8 cellular contexts compared by ENCODE assay signal in genomic region chr19:43809762-43810696, GRCh38. TPM values are rescaled to one million over a fixed set of nuclear protein-coding genes. Genes with fewer than 3 reads are reported as not detected.
A peak's percentile ranks its signal among the peaks of the same experiment; 100 is the strongest.
DNase-seq lines count a peak whose midpoint lies in the region; ATAC-seq and TF ChIP-seq lines count a peak whose summit lies in the region.

No MANE protein-coding gene starts in this region.

- H3K4me1 Mint-ChIP-seq in effector memory CD8-positive, alpha-beta T cell (ENCODE audit: low read depth in 2 of 2) = peaks cover 0 to 3% of the 10 kb centered on the region in 2 donors
- no peaks in the 10 kb centered on the region for H3K4me1 Mint-ChIP-seq in nephron
- H3K4me1 Mint-ChIP-seq in activated CD4-positive, alpha-beta memory T cell treated with anti-CD3 and anti-CD28 coated beads, Interleukin-2, amount 10 ng/mL, durations not matched to agents 7 days and 5 days = peaks cover 10% of the 10 kb centered on the region

- no peak overlapping the region for H3K27ac Mint-ChIP-seq in effector memory CD8-positive, alpha-beta T cell
- no peak overlapping the region for H3K27ac Mint-ChIP-seq in nephron
- no peak overlapping the region for H3K27ac Mint-ChIP-seq in activated CD4-positive, alpha-beta memory T cell treated with anti-CD3 and anti-CD28 coated beads, Interleukin-2, amount 10 ng/mL, durations not matched to agents 7 days and 5 days

- TF ChIP-seq CTCF in RWPE1 (conservative IDR thresholded peaks at IDR 0.05; ENCODE audit: low read depth) (peak; percentile 69), nephron (IDR thresholded peaks at IDR 0.05; ENCODE audit: unreplicated experiment in 3 of 3) (peak; percentile 35 to 36 (median 35))

- no peak overlapping the region for H3K4me3 Mint-ChIP-seq in effector memory CD8-positive, alpha-beta T cell
- H3K4me3 Mint-ChIP-seq in nephron = no peak overlapping the region
- no peak overlapping the region for H3K4me3 Mint-ChIP-seq in activated CD4-positive, alpha-beta memory T cell treated with anti-CD3 and anti-CD28 coated beads, Interleukin-2, amount 10 ng/mL, durations not matched to agents 7 days and 5 days

- H3K9me3 Mint-ChIP-seq in effector memory CD8-positive, alpha-beta T cell = no peaks in the 10 kb centered on the region
- no peaks in the 10 kb centered on the region for H3K9me3 Mint-ChIP-seq in nephron
- peaks cover 2% of the 10 kb centered on the region for H3K9me3 Mint-ChIP-seq in activated CD4-positive, alpha-beta memory T cell treated with anti-CD3 and anti-CD28 coated beads, Interleukin-2, amount 10 ng/mL, durations not matched to agents 7 days and 5 days

- POLR2A ChIA-PET in RWPE1 (lab: Yijun Ruan, JAX; ENCODE audit: low non-redundant PET) = no interaction called here
- POLR2A ChIA-PET in activated CD4-positive, alpha-beta memory T cell treated with anti-CD3 and anti-CD28 coated beads, Interleukin-2, amount 10 ng/mL, durations not matched to agents 7 days and 5 days (lab: Charles Lee) = interaction anchor here (1.0 kb wide), 2 partner anchors 64 to 215 kb away, joined by 3 read pairs; no protein-coding TSS in a partner anchor

- peak; percentile 70 for ATAC-seq in effector memory CD8-positive, alpha-beta T cell (replicated peaks)
- no peak for ATAC-seq in HG03354 (IDR thresholded peaks at IDR 0.05; ENCODE audit: poor library complexity, severe bottlenecking, unreplicated experiment)

- H3K27ac ChIP-seq in RWPE1 = no peak overlapping the region

- peak; percentile 81 for DNase-seq in DMS 273 (lab: John Stamatoyannopoulos, UW; ENCODE audit: unreplicated experiment)
- DNase-seq in DMS 273 treated with DMSO at 0.1 percent for 48 hours (lab: John Stamatoyannopoulos, UW) = no peak
- peak; percentile 82 to 89 for DNase-seq in Kasumi-1 (lab: John Stamatoyannopoulos, UW)
- peak; percentile 35 for DNase-seq in RWPE1 (ENCODE audit: low spot score)
- no peak for DNase-seq in effector memory CD8-positive, alpha-beta T cell
- no peak for DNase-seq in activated CD4-positive, alpha-beta memory T cell treated with anti-CD3 and anti-CD28 coated beads, Interleukin-2, amount 10 ng/mL, durations not matched to agents 7 days and 5 days

- CTCF ChIA-PET in RWPE1 (lab: Yijun Ruan, JAX) = interaction anchor here (0.5 to 1.6 kb wide), 12 partner anchors 10 to 805 kb away, joined by 3 to 17 read pairs (median 4); no protein-coding TSS in a partner anchor
- CTCF ChIA-PET in activated CD4-positive, alpha-beta memory T cell treated with anti-CD3 and anti-CD28 coated beads, Interleukin-2, amount 10 ng/mL, durations not matched to agents 7 days and 5 days (lab: Charles Lee) = interaction anchor here (0.7 to 3.6 kb wide), 21 partner anchors 9 to 383 kb away, joined by 3 to 31 read pairs (median 4); no protein-coding TSS in a partner anchor

- H3K27me3 Mint-ChIP-seq in effector memory CD8-positive, alpha-beta T cell = peaks cover 31 to 45% of the 10 kb centered on the region in 2 donors
- peaks cover 33% of the 10 kb centered on the region for H3K27me3 Mint-ChIP-seq in nephron (ENCODE audit: low read depth)
- H3K27me3 Mint-ChIP-seq in activated CD4-positive, alpha-beta memory T cell treated with anti-CD3 and anti-CD28 coated beads, Interleukin-2, amount 10 ng/mL, durations not matched to agents 7 days and 5 days = peaks cover 8% of the 10 kb centered on the region

- H3K36me3 Mint-ChIP-seq in effector memory CD8-positive, alpha-beta T cell (ENCODE audit: insufficient read depth) = peaks cover 2% of the 10 kb centered on the region
- H3K36me3 Mint-ChIP-seq in nephron (ENCODE audit: low read depth) = no peaks in the 10 kb centered on the region
- H3K36me3 Mint-ChIP-seq in activated CD4-positive, alpha-beta memory T cell treated with anti-CD3 and anti-CD28 coated beads, Interleukin-2, amount 10 ng/mL, durations not matched to agents 7 days and 5 days (ENCODE audit: low read depth) = no peaks in the 10 kb centered on the region

RNA-seq across cellular contexts. Expression of gene LYPD5, which starts 7.8 kb away (rescaled TPM):
- under 1 TPM; 0.70 to 0.71 TPM for total RNA-seq in activated CD4-positive, alpha-beta memory T cell treated with anti-CD3 and anti-CD28 coated beads, Interleukin-2, amount 10 ng/mL, durations not matched to agents 7 days and 5 days

RNA-seq across cellular contexts. Expression of gene ZNF283, which starts 17.1 kb away (rescaled TPM):
- 1 to 10 TPM; 6.5 to 6.8 TPM for total RNA-seq in activated CD4-positive, alpha-beta memory T cell treated with anti-CD3 and anti-CD28 coated beads, Interleukin-2, amount 10 ng/mL, durations not matched to agents 7 days and 5 days

RNA-seq across cellular contexts. Expression of gene KCNN4, which starts 29.3 kb away (rescaled TPM):
- total RNA-seq in activated CD4-positive, alpha-beta memory T cell treated with anti-CD3 and anti-CD28 coated beads, Interleukin-2, amount 10 ng/mL, durations not matched to agents 7 days and 5 days = 10 to 100 TPM; 71.7 to 72.3 TPM

RNA-seq across cellular contexts. Expression of gene SMG9, which starts 55.3 kb away (rescaled TPM):
- total RNA-seq in activated CD4-positive, alpha-beta memory T cell treated with anti-CD3 and anti-CD28 coated beads, Interleukin-2, amount 10 ng/mL, durations not matched to agents 7 days and 5 days = 10 to 100 TPM; 58.1 to 64.6 TPM

Comparison
In these comparisons a context has a peak if more than half of its experiments do, and no peak if none do; other contexts are left out.
1. DNase-seq: peak in DMS 273 (single experiment), Kasumi-1 (2 of 2) and RWPE1 (single experiment); none in DMS 273 treated with DMSO at 0.1 percent for 48 hours (single experiment), effector memory CD8-positive, alpha-beta T cell (0 of 3) and activated CD4-positive, alpha-beta memory T cell treated with anti-CD3 and anti-CD28 coated beads, Interleukin-2, amount 10 ng/mL, durations not matched to agents 7 days and 5 days (single experiment).